ENCODE assay signal across 21 cellular contexts in the genomic region with DNA sequence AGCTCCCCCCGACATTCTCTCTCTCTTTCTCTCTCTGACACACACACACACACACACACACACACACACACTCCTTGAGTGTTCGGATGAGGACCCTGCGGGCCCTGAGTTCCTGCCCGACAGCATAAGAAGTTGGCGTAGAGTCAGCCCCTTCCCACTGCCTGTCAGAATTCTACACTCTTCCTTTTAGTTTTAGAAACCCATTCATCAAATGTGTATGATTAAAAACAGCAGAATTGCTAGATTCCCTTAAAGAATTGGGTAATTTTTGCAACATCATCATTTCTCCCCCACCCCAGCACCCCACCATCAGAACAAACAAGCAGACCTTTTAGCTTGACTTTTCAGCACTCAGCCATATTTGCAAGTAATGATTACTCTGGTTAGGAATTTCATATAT.
DNase-seq lines count a peak whose midpoint lies in the region; ATAC-seq, FAIRE-seq and TF ChIP-seq lines count a peak whose summit lies in the region.
"Had no signal": no experiment of that assay in that cellular context is flagged by ENCODE, and none has a peak within 500 bp of the region (broad histone marks: within the 10 kb centered on the region; RNA-seq: fewer than 3 reads in every experiment).

No MANE protein-coding gene starts in this region.

- H4K20me1 ChIP-seq in astrocyte (ENCODE audit: insufficient read depth, low read length) = no peaks in the 10 kb centered on the region

- TF ChIP-seq CTCF in astrocyte (IDR thresholded peaks at IDR 0.05; ENCODE audit: insufficient read depth, low read depth, low read length) (no peak), foreskin fibroblast (IDR thresholded peaks at IDR 0.05; ENCODE audit: low read depth, low read length) (no peak), lower lobe of right lung (IDR thresholded peaks at IDR 0.05) (no peak)

- H3K27ac Mint-ChIP-seq in astrocyte (ENCODE audit: unreplicated experiment) = peak overlapping the region; percentile 79
- peak overlapping the region; percentile 43 for H3K27ac Mint-ChIP-seq in stimulated activated naive B cell treated with anti-CD40 and anti-IgM and Interleukin-4, amounts not matched to agents 10 μg/mL and 1 μg/mL and 100 μg/mL, for 72 hours

- no peak for FAIRE-seq in astrocyte (lab: Jason Lieb, UNC)

- peak; percentile 45 for DNase-seq in GM04503 (ENCODE audit: low read depth)
- peak; percentile 80 for DNase-seq in astrocyte (ENCODE audit: low read depth)
- peak; percentile 34 to 63 for DNase-seq in foreskin fibroblast
- DNase-seq in stimulated activated naive B cell treated with anti-CD40 and anti-IgM and Interleukin-4, amounts not matched to agents 10 μg/mL and 1 μg/mL and 100 μg/mL, for 72 hours = no peak
- no peak for DNase-seq in activated effector memory CD4-positive, alpha-beta T cell treated with anti-CD3 and anti-CD28 coated beads, Interleukin-2, amount 50 U/mL, for 16 hours
- DNase-seq in lower lobe of right lung = no peak
- DNase-seq: activated CD4-positive, alpha-beta T cell treated with anti-CD3 and anti-CD28 coated beads for 4 hours; activated CD8-positive, alpha-beta memory T cell treated with anti-CD3 and anti-CD28 coated beads, Interleukin-2, amount 50 U/mL, for 4 hours; activated gamma-delta T cell treated with Interleukin-2 at 50 U/mL for 16 hours; body of pancreas; dorsolateral prefrontal cortex; erythroblast; GOT3; left colon; NCI-H1436; NCI-H2227 treated with DMSO at 0.1 percent for 48 hours; SHP77; transverse colon had no signal

- H3K4me1 Mint-ChIP-seq in astrocyte (ENCODE audit: low read depth, unreplicated experiment) = peaks cover 8% of the 10 kb centered on the region
- H3K4me1 Mint-ChIP-seq in stimulated activated naive B cell treated with anti-CD40 and anti-IgM and Interleukin-4, amounts not matched to agents 10 μg/mL and 1 μg/mL and 100 μg/mL, for 72 hours = peaks cover 10 to 29% of the 10 kb centered on the region in 2 donors

- H3K36me3 ChIP-seq in astrocyte (ENCODE audit: insufficient read depth, low read length) (no peaks in the 10 kb centered on the region), lower lobe of right lung (no peaks in the 10 kb centered on the region)
- H3K36me3 ChIP-seq: transverse colon had no signal

- no peak overlapping the region for H3K4me3 ChIP-seq in astrocyte (ENCODE audit: insufficient read depth, low read depth, low read length)
- no peak overlapping the region for H3K4me3 ChIP-seq in foreskin fibroblast (ENCODE audit: low read depth in 1 of 2, low read length in 2 of 2)
- no peak overlapping the region for H3K4me3 ChIP-seq in lower lobe of right lung
- H3K4me3 ChIP-seq: body of pancreas, GM12878, smooth muscle cell, transverse colon had no signal

- H3K79me2 ChIP-seq in astrocyte (ENCODE audit: insufficient read depth, low read length) = no peaks in the 10 kb centered on the region

- peaks cover 11% of the 10 kb centered on the region for H3K4me1 ChIP-seq in astrocyte (ENCODE audit: insufficient read depth, low read length)
- H3K4me1 ChIP-seq in lower lobe of right lung = no peaks in the 10 kb centered on the region
- H3K4me1 ChIP-seq: body of pancreas, transverse colon had no signal

- no peak for ATAC-seq in stimulated activated naive B cell treated with anti-CD40 and anti-IgM and Interleukin-4, amounts not matched to agents 10 μg/mL and 1 μg/mL and 100 μg/mL, for 72 hours (replicated peaks)
- no peak for ATAC-seq in lower lobe of right lung
- no peak for ATAC-seq in HG03159 (IDR thresholded peaks at IDR 0.05; ENCODE audit: unreplicated experiment)
- ATAC-seq: body of pancreas, GM12878, left colon had no signal

- H3K27ac ChIP-seq in astrocyte (ENCODE audit: low read depth, low read length) = peak overlapping the region; percentile 2
- H3K27ac ChIP-seq in lower lobe of right lung = no peak overlapping the region
- H3K27ac ChIP-seq: body of pancreas, transverse colon had no signal

- H3K27me3 Mint-ChIP-seq in astrocyte (ENCODE audit: low read depth, unreplicated experiment) = no peaks in the 10 kb centered on the region
- H3K27me3 Mint-ChIP-seq in stimulated activated naive B cell treated with anti-CD40 and anti-IgM and Interleukin-4, amounts not matched to agents 10 μg/mL and 1 μg/mL and 100 μg/mL, for 72 hours = no peaks in the 10 kb centered on the region

- H2AFZ ChIP-seq in astrocyte (ENCODE audit: low read depth, low read length) = peak overlapping the region; percentile 33

- H3K9ac ChIP-seq in astrocyte (ENCODE audit: low read length) = peak overlapping the region; percentile 47

- no peaks in the 10 kb centered on the region for H3K9me3 Mint-ChIP-seq in astrocyte (ENCODE audit: unreplicated experiment)
- H3K9me3 Mint-ChIP-seq in stimulated activated naive B cell treated with anti-CD40 and anti-IgM and Interleukin-4, amounts not matched to agents 10 μg/mL and 1 μg/mL and 100 μg/mL, for 72 hours = peaks cover 0 to 5% of the 10 kb centered on the region in 2 donors

- intact Hi-C loops in lower lobe of right lung (cut with DNase I) = no loop called here

- no peaks in the 10 kb centered on the region for H3K9me3 ChIP-seq in astrocyte (ENCODE audit: insufficient read depth, low read depth, low read length)
- H3K9me3 ChIP-seq in lower lobe of right lung = no peaks in the 10 kb centered on the region
- H3K9me3 ChIP-seq: body of pancreas had no signal

- peak overlapping the region; percentile 81 for H3K4me2 ChIP-seq in astrocyte (ENCODE audit: low read length)
- H3K4me2 ChIP-seq: smooth muscle cell had no signal

- no peaks in the 10 kb centered on the region for H3K36me3 Mint-ChIP-seq in astrocyte (ENCODE audit: low read depth, unreplicated experiment)
- peaks cover 14 to 16% of the 10 kb centered on the region in 2 donors for H3K36me3 Mint-ChIP-seq in stimulated activated naive B cell treated with anti-CD40 and anti-IgM and Interleukin-4, amounts not matched to agents 10 μg/mL and 1 μg/mL and 100 μg/mL, for 72 hours

- no peak overlapping the region for H3K4me3 Mint-ChIP-seq in astrocyte (ENCODE audit: unreplicated experiment)
- no peak overlapping the region for H3K4me3 Mint-ChIP-seq in stimulated activated naive B cell treated with anti-CD40 and anti-IgM and Interleukin-4, amounts not matched to agents 10 μg/mL and 1 μg/mL and 100 μg/mL, for 72 hours

- H3K27me3 ChIP-seq in astrocyte (ENCODE audit: insufficient read depth, low read length) = no peaks in the 10 kb centered on the region
- H3K27me3 ChIP-seq in lower lobe of right lung (ENCODE audit: low read depth) = no peaks in the 10 kb centered on the region
- H3K27me3 ChIP-seq: body of pancreas, dorsolateral prefrontal cortex, transverse colon had no signal

Comparison
In these comparisons a context has a peak if more than half of its experiments do, and no peak if none do; other contexts are left out.
1. DNase-seq: peak in GM04503 (single experiment), astrocyte (single experiment) and foreskin fibroblast (2 of 2); none in stimulated activated naive B cell treated with anti-CD40 and anti-IgM and Interleukin-4, amounts not matched to agents 10 μg/mL and 1 μg/mL and 100 μg/mL, for 72 hours (single experiment), activated effector memory CD4-positive, alpha-beta T cell treated with anti-CD3 and anti-CD28 coated beads, Interleukin-2, amount 50 U/mL, for 16 hours (single experiment) and lower lobe of right lung (single experiment).